In the genomic region with DNA sequence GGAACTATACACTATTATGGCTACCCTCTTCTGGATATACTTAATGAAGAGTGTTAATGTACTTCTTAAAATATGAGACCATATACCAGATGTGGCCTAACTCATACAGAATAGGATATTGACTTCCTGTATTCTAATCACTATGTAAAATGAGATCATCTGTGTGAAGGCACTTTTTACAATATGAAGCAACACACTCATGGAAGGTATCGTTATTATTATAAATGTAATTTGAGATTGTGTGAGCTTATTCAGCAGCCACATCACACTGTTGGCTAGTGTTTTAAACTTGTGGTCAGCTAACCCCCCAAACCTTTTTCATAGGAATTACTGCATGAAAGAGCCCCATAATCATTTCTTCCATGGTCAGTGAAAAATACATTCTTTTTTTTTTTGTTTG, we compare ENCODE assay signal across 25 cellular contexts.
"Had no signal": no experiment of that assay in that cellular context is flagged by ENCODE, and none has a peak within 500 bp of the region (broad histone marks: within the 10 kb centered on the region; RNA-seq: fewer than 3 reads in every experiment).

No MANE protein-coding gene starts in this region.

- H3K27me3 ChIP-seq: ascending aorta, esophagus muscularis mucosa, heart left ventricle, neutrophil, right atrium auricular region, suprapubic skin had no signal

- H3K36me3 ChIP-seq: adrenal gland, ascending aorta, esophagus muscularis mucosa, heart left ventricle, neutrophil, pancreas, right atrium auricular region, suprapubic skin, tibial nerve had no signal

- H3K27me3 Mint-ChIP-seq: activated CD4-positive, alpha-beta memory T cell treated with anti-CD3 and anti-CD28 coated beads, Interleukin-2, amount 10 ng/mL, durations not matched to agents 7 days and 5 days; activated CD4-positive, alpha-beta T cell treated with anti-CD3 and anti-CD28 coated beads, Interleukin-2, amount 10 ng/mL, durations not matched to agents 24 days and 14 days; activated CD8-positive, alpha-beta memory T cell treated with anti-CD3 and anti-CD28 coated beads, Interleukin-2, amount 10 ng/mL, durations not matched to agents 7 days and 5 days; effector memory CD8-positive, alpha-beta T cell; stimulated activated naive CD8-positive, alpha-beta T cell treated with anti-CD3 and anti-CD28 coated beads, Interleukin-15, Interleukin-2, amounts not matched to agents 100 ng/mL and 50 ng/mL, for 24 hours had no signal

- H3K9me3 Mint-ChIP-seq: activated CD4-positive, alpha-beta memory T cell treated with anti-CD3 and anti-CD28 coated beads, Interleukin-2, amount 10 ng/mL, durations not matched to agents 7 days and 5 days; activated CD4-positive, alpha-beta T cell treated with anti-CD3 and anti-CD28 coated beads, Interleukin-2, amount 10 ng/mL, durations not matched to agents 24 days and 14 days had no signal

- ATAC-seq: activated CD4-positive, CD25-positive, alpha-beta regulatory T cell treated with anti-CD3 and anti-CD28 coated beads, Interleukin-2, amount 50 U/mL, for 24 hours; activated CD8-positive, alpha-beta memory T cell treated with anti-CD3 and anti-CD28 coated beads, Interleukin-2, amount 10 ng/mL, durations not matched to agents 7 days and 5 days; activated naive CD4-positive, alpha-beta T cell treated with anti-CD3 and anti-CD28 coated beads, Interleukin-2, amount 50 U/mL, for 72 hours; effector memory CD8-positive, alpha-beta T cell; heart left ventricle; left colon; pancreas; psoas muscle had no signal

- DNase-seq: activated CD4-positive, alpha-beta memory T cell treated with anti-CD3 and anti-CD28 coated beads, Interleukin-2, amount 10 ng/mL, durations not matched to agents 7 days and 5 days; activated CD4-positive, alpha-beta T cell treated with anti-CD3 and anti-CD28 coated beads, Interleukin-2, amount 10 ng/mL, durations not matched to agents 24 days and 14 days; activated CD8-positive, alpha-beta memory T cell treated with anti-CD3 and anti-CD28 coated beads, Interleukin-2, amount 10 ng/mL, durations not matched to agents 7 days and 5 days; activated T-cell treated with anti-CD3 and anti-CD28 coated beads for 4 hours; adrenal gland; caudate nucleus; dorsolateral prefrontal cortex; effector memory CD8-positive, alpha-beta T cell; heart left ventricle; left colon; mesenchymal stem cell; pancreas; psoas muscle; stimulated activated CD4-positive, alpha-beta T cell treated with anti-CD3 and anti-CD28 coated beads, Interleukin-12 subunit alpha, Interleukin-12 subunit beta, amount 100 ng/mL, for 4 hours; stimulated activated CD4-positive, alpha-beta T cell treated with anti-CD3 and anti-CD28 coated beads, Interleukin-4, amount 100 ng/mL, for 4 hours had no signal

- H3K36me3 Mint-ChIP-seq: activated CD8-positive, alpha-beta memory T cell treated with anti-CD3 and anti-CD28 coated beads, Interleukin-2, amount 10 ng/mL, durations not matched to agents 7 days and 5 days; activated naive CD4-positive, alpha-beta T cell treated with anti-CD3 and anti-CD28 coated beads, Interleukin-2, amount 50 U/mL, for 72 hours had no signal

- H3K4me3 Mint-ChIP-seq: activated CD4-positive, alpha-beta memory T cell treated with anti-CD3 and anti-CD28 coated beads, Interleukin-2, amount 10 ng/mL, durations not matched to agents 7 days and 5 days; activated CD4-positive, alpha-beta T cell treated with anti-CD3 and anti-CD28 coated beads, Interleukin-2, amount 10 ng/mL, durations not matched to agents 24 days and 14 days; activated CD8-positive, alpha-beta memory T cell treated with anti-CD3 and anti-CD28 coated beads, Interleukin-2, amount 10 ng/mL, durations not matched to agents 7 days and 5 days; effector memory CD8-positive, alpha-beta T cell; nephron; stimulated activated naive CD8-positive, alpha-beta T cell treated with anti-CD3 and anti-CD28 coated beads, Interleukin-15, Interleukin-2, amounts not matched to agents 100 ng/mL and 50 ng/mL, for 24 hours had no signal

- H3K27ac Mint-ChIP-seq: activated CD4-positive, alpha-beta memory T cell treated with anti-CD3 and anti-CD28 coated beads, Interleukin-2, amount 10 ng/mL, durations not matched to agents 7 days and 5 days; activated CD4-positive, alpha-beta T cell treated with anti-CD3 and anti-CD28 coated beads, Interleukin-2, amount 10 ng/mL, durations not matched to agents 24 days and 14 days; activated CD8-positive, alpha-beta memory T cell treated with anti-CD3 and anti-CD28 coated beads, Interleukin-2, amount 10 ng/mL, durations not matched to agents 7 days and 5 days; activated naive CD4-positive, alpha-beta T cell treated with anti-CD3 and anti-CD28 coated beads, Interleukin-2, amount 50 U/mL, for 72 hours; effector memory CD8-positive, alpha-beta T cell; nephron; stimulated activated naive CD8-positive, alpha-beta T cell treated with anti-CD3 and anti-CD28 coated beads, Interleukin-15, Interleukin-2, amounts not matched to agents 100 ng/mL and 50 ng/mL, for 24 hours had no signal

- H3K4me1 Mint-ChIP-seq: activated CD4-positive, alpha-beta memory T cell treated with anti-CD3 and anti-CD28 coated beads, Interleukin-2, amount 10 ng/mL, durations not matched to agents 7 days and 5 days; activated CD4-positive, alpha-beta T cell treated with anti-CD3 and anti-CD28 coated beads, Interleukin-2, amount 10 ng/mL, durations not matched to agents 24 days and 14 days; activated CD8-positive, alpha-beta memory T cell treated with anti-CD3 and anti-CD28 coated beads, Interleukin-2, amount 10 ng/mL, durations not matched to agents 7 days and 5 days; nephron had no signal

- H3K9me3 ChIP-seq: adrenal gland, ascending aorta, esophagus muscularis mucosa, neutrophil, pancreas, psoas muscle, right atrium auricular region, suprapubic skin, tibial nerve had no signal

- H3K4me3 ChIP-seq: adrenal gland, ascending aorta, dorsolateral prefrontal cortex, esophagus muscularis mucosa, heart left ventricle, pancreas, psoas muscle, right atrium auricular region, suprapubic skin, tibial nerve had no signal
